ENCODE assay signal across 8 cellular contexts in genomic region chr13:27424246-27425150, GRCh38. TPM values are rescaled to one million over a fixed set of nuclear protein-coding genes. Genes with fewer than 3 reads are reported as not detected.
DNase-seq lines count a peak whose midpoint lies in the region; ATAC-seq and TF ChIP-seq lines count a peak whose summit lies in the region.

Gene GTF3A, plus strand, starts transcription at chr13:27424619.

- H3K4me3 ChIP-seq in iPS-20b (ENCODE audit: low read length) (peak within 1 kb of the TSS; percentile 79), skeletal muscle tissue (ENCODE audit: low read length in 3 of 3) (peak within 1 kb of the TSS; percentile 89 to 99 (median 95))

- H3K9me3 ChIP-seq in iPS-20b (ENCODE audit: insufficient read depth, low read depth, low read length) (no peaks in the 10 kb centered on the region), skeletal muscle tissue (ENCODE audit: control insufficient read depth in 3 of 3, low read length in 3 of 3) (no peaks in the 10 kb centered on the region)

- in situ Hi-C loops in T47D (cut with HindIII; ENCODE audit: low pct_unique_long_range_greater_than_20kb, low sequenced_read_pairs), result no loop called here

- H3K27me3 ChIP-seq in iPS-20b (ENCODE audit: insufficient read depth, low read length) (peaks cover 12% of the 10 kb centered on the region; the same call in 1 of the 2 replicates), skeletal muscle tissue (ENCODE audit: control insufficient read depth in 3 of 3, insufficient read depth in 3 of 3, low read length in 3 of 3) (no peaks in the 10 kb centered on the region)

- DNase-seq in NK-92 treated with Interleukin-12 subunit alpha and Interleukin-12 subunit beta, amount 100 ng/mL, for 24 hours (lab: John Stamatoyannopoulos, UW), result peak; percentile 74
- DNase-seq in NK-92 (lab: John Stamatoyannopoulos, UW; ENCODE audit: unreplicated experiment) (no peak), NCI-H2171 treated with DMSO at 0.1 percent for 48 hours (lab: John Stamatoyannopoulos, UW) (peak; percentile 68), T47D (ENCODE audit: low read depth in 1 of 2, low spot score in 1 of 2) (peak; percentile 71 to 89)

- H3K4me1 ChIP-seq in iPS-20b (ENCODE audit: insufficient read depth, low read length), result peaks cover 11% of the 10 kb centered on the region
- H3K4me1 ChIP-seq in skeletal muscle tissue (ENCODE audit: control insufficient read depth in 3 of 3, insufficient read depth in 3 of 3, low read length in 3 of 3), result peaks cover 29 to 38% (median 33%) of the 10 kb centered on the region in 3 donors

- peaks cover 26% of the 10 kb centered on the region for H3K36me3 ChIP-seq in iPS-20b (ENCODE audit: insufficient read depth, low read depth, low read length)
- H3K36me3 ChIP-seq in skeletal muscle tissue (ENCODE audit: control insufficient read depth in 3 of 3, insufficient read depth in 3 of 3, low read length in 3 of 3), result peaks cover 14 to 21% (median 19%) of the 10 kb centered on the region in 3 donors

- TF ChIP-seq CTCF in VCaP (conservative IDR thresholded peaks at IDR 0.05), result no peak

- ATAC-seq in HG03060 (IDR thresholded peaks at IDR 0.05; ENCODE audit: low read depth, unreplicated experiment), result peak; percentile 38

- peak within 1 kb of the TSS; percentile 94 for H3K27ac ChIP-seq in VCaP
- no peak within 1 kb of the TSS for H3K27ac ChIP-seq in iPS-20b (ENCODE audit: low read length)
- H3K27ac ChIP-seq in skeletal muscle tissue (ENCODE audit: low read depth, low read length), result peak within 1 kb of the TSS; percentile 94

- H3K9ac ChIP-seq in iPS-20b (ENCODE audit: low read depth, low read length) (peak within 1 kb of the TSS; percentile 76; the same call in 1 of the 2 replicates), skeletal muscle tissue (ENCODE audit: low read depth in 1 of 3, low read length in 3 of 3) (peak within 1 kb of the TSS; percentile 90 to 98 (median 90))

RNA-seq across cellular contexts. Expression of gene GTF3A, which starts in this region (rescaled TPM):
- total RNA-seq in skeletal muscle tissue, result 65.2 TPM
